In genomic region chr1:87686671-87687070, GRCh38 we compare ENCODE assay signal across 26 cellular contexts.
"Had no signal": no experiment of that assay in that cellular context is flagged by ENCODE, and none has a peak within 500 bp of the region (broad histone marks: within the 10 kb centered on the region; RNA-seq: fewer than 3 reads in every experiment).

No MANE protein-coding gene starts in this region.

- H3K4me3 Mint-ChIP-seq: activated naive CD8-positive, alpha-beta T cell treated with anti-CD3 and anti-CD28 coated beads for 36 hours; central memory CD8-positive, alpha-beta T cell; memory B cell; naive thymus-derived CD4-positive, alpha-beta T cell; stimulated activated effector memory CD8-positive, alpha-beta T cell treated with anti-CD3 and anti-CD28 coated beads, Interleukin-12 subunit alpha, Interleukin-12 subunit beta, amount 100 ng/mL, for 72 hours; type B pancreatic cell had no signal

- FAIRE-seq: astrocyte, colon, islet of Langerhans had no signal

- H3K27me3 ChIP-seq: esophagus muscularis mucosa, gastrocnemius medialis, ovary, testis, vagina had no signal

- H3K36me3 ChIP-seq: esophagus muscularis mucosa, gastrocnemius medialis, ovary, vagina had no signal

- H3K27ac ChIP-seq: esophagus muscularis mucosa, gastrocnemius medialis, psoas muscle, testis, vagina had no signal

- H3K4me3 ChIP-seq: esophagus muscularis mucosa, gastrocnemius medialis, ovary, psoas muscle, testis, vagina had no signal

- H3K27ac Mint-ChIP-seq: activated naive CD8-positive, alpha-beta T cell treated with anti-CD3 and anti-CD28 coated beads for 36 hours; memory B cell; stimulated activated effector memory CD8-positive, alpha-beta T cell treated with anti-CD3 and anti-CD28 coated beads, Interleukin-12 subunit alpha, Interleukin-12 subunit beta, amount 100 ng/mL, for 72 hours; type B pancreatic cell had no signal

- H3K27me3 Mint-ChIP-seq: memory B cell, type B pancreatic cell had no signal

- DNase-seq: activated CD4-positive, alpha-beta T cell treated with anti-CD3 and anti-CD28 coated beads for 4 hours; activated CD4-positive, alpha-beta T cell treated with anti-CD3 and anti-CD28 coated beads, Interleukin-2, amount 50 U/mL, for 48 hours; activated CD4-positive, CD25-positive, alpha-beta regulatory T cell; activated naive CD4-positive, alpha-beta T cell treated with Interleukin-2 at 50 U/mL for 16 hours; activated naive CD8-positive, alpha-beta T cell treated with anti-CD3 and anti-CD28 coated beads for 36 hours; activated T-cell treated with anti-CD3 and anti-CD28 coated beads, Interleukin-2, amount 50 U/mL, for 48 hours; effector memory CD4-positive, alpha-beta T cell; gastrocnemius medialis; head of caudate nucleus; left cardiac atrium; naive thymus-derived CD4-positive, alpha-beta T cell; ovary; psoas muscle; right cardiac atrium; stimulated activated CD4-positive, alpha-beta T cell treated with anti-CD3 and anti-CD28 coated beads, Interleukin-1b, Interleukin-23, amount 100 ng/mL, for 48 hours; T-helper 9 cell; testis had no signal

- ATAC-seq: gastrocnemius medialis; left cardiac atrium; naive thymus-derived CD4-positive, alpha-beta T cell; psoas muscle; right cardiac atrium; stimulated activated effector memory CD8-positive, alpha-beta T cell treated with anti-CD3 and anti-CD28 coated beads, Interleukin-12 subunit alpha, Interleukin-12 subunit beta, amount 100 ng/mL, for 72 hours had no signal

- H3K4me1 Mint-ChIP-seq: activated naive CD8-positive, alpha-beta T cell treated with anti-CD3 and anti-CD28 coated beads for 36 hours; central memory CD8-positive, alpha-beta T cell; naive thymus-derived CD4-positive, alpha-beta T cell; stimulated activated effector memory CD8-positive, alpha-beta T cell treated with anti-CD3 and anti-CD28 coated beads, Interleukin-12 subunit alpha, Interleukin-12 subunit beta, amount 100 ng/mL, for 72 hours had no signal

- H3K4me1 ChIP-seq: psoas muscle, vagina had no signal

- H3K36me3 Mint-ChIP-seq: activated naive CD8-positive, alpha-beta T cell treated with anti-CD3 and anti-CD28 coated beads for 36 hours; memory B cell; naive thymus-derived CD4-positive, alpha-beta T cell; stimulated activated effector memory CD8-positive, alpha-beta T cell treated with anti-CD3 and anti-CD28 coated beads, Interleukin-12 subunit alpha, Interleukin-12 subunit beta, amount 100 ng/mL, for 72 hours; type B pancreatic cell had no signal

- H3K9me3 ChIP-seq: esophagus muscularis mucosa, gastrocnemius medialis, ovary, psoas muscle, testis, vagina had no signal

- H3K9me3 Mint-ChIP-seq: activated naive CD8-positive, alpha-beta T cell treated with anti-CD3 and anti-CD28 coated beads for 36 hours; central memory CD8-positive, alpha-beta T cell; memory B cell; stimulated activated effector memory CD8-positive, alpha-beta T cell treated with anti-CD3 and anti-CD28 coated beads, Interleukin-12 subunit alpha, Interleukin-12 subunit beta, amount 100 ng/mL, for 72 hours had no signal
